ENCODE assay signal across 22 cellular contexts in genomic region chr1:235992868-235993267, GRCh38.
A peak's percentile ranks its signal among the peaks of the same experiment; 100 is the strongest.
DNase-seq lines count a peak whose midpoint lies in the region; ATAC-seq and TF ChIP-seq lines count a peak whose summit lies in the region.
"Had no signal": no experiment of that assay in that cellular context is flagged by ENCODE, and none has a peak within 500 bp of the region (broad histone marks: within the 10 kb centered on the region; RNA-seq: fewer than 3 reads in every experiment).

No MANE protein-coding gene starts in this region.

- H3K27me3 Mint-ChIP-seq in activated naive CD8-positive, alpha-beta T cell treated with anti-CD3 and anti-CD28 coated beads, Interleukin-2, amount 10 ng/mL, durations not matched to agents 7 days and 5 days = peaks cover 6% of the 10 kb centered on the region
- H3K27me3 Mint-ChIP-seq in activated naive CD8-positive, alpha-beta T cell treated with anti-CD3 and anti-CD28 coated beads, Interleukin-2, amount 50 U/mL, for 24 hours = no peaks in the 10 kb centered on the region
- H3K27me3 Mint-ChIP-seq in endothelial cell (ENCODE audit: unreplicated experiment) = peaks cover 11% of the 10 kb centered on the region
- peaks cover 4% of the 10 kb centered on the region for H3K27me3 Mint-ChIP-seq in neural progenitor cell (ENCODE audit: insufficient read depth, low read depth)
- H3K27me3 Mint-ChIP-seq: B cell had no signal

- peak overlapping the region; percentile 63 for H3K27ac Mint-ChIP-seq in activated naive CD8-positive, alpha-beta T cell treated with anti-CD3 and anti-CD28 coated beads, Interleukin-2, amount 10 ng/mL, durations not matched to agents 7 days and 5 days
- no peak overlapping the region for H3K27ac Mint-ChIP-seq in activated naive CD8-positive, alpha-beta T cell treated with anti-CD3 and anti-CD28 coated beads, Interleukin-2, amount 50 U/mL, for 24 hours
- H3K27ac Mint-ChIP-seq in endothelial cell (ENCODE audit: unreplicated experiment) = no peak overlapping the region
- peak overlapping the region; percentile 3 for H3K27ac Mint-ChIP-seq in neural progenitor cell
- H3K27ac Mint-ChIP-seq: B cell; CD4-positive, CD25-positive, alpha-beta regulatory T cell; CD8-positive, alpha-beta T cell had no signal

- H3K9ac ChIP-seq in adipocyte (ENCODE audit: low read length) = peak overlapping the region; percentile 14
- H3K9ac ChIP-seq in neural progenitor cell = no peak overlapping the region
- H3K9ac ChIP-seq: BLaER1, GM23248 had no signal

- peaks cover 18% of the 10 kb centered on the region for H3K9me3 Mint-ChIP-seq in activated naive CD8-positive, alpha-beta T cell treated with anti-CD3 and anti-CD28 coated beads, Interleukin-2, amount 10 ng/mL, durations not matched to agents 7 days and 5 days
- H3K9me3 Mint-ChIP-seq in activated naive CD8-positive, alpha-beta T cell treated with anti-CD3 and anti-CD28 coated beads, Interleukin-2, amount 50 U/mL, for 24 hours = peaks cover under 1% of the 10 kb centered on the region
- H3K9me3 Mint-ChIP-seq in endothelial cell (ENCODE audit: unreplicated experiment) (peaks cover 10% of the 10 kb centered on the region), neural progenitor cell (peaks cover 18% of the 10 kb centered on the region)

- no peak overlapping the region for H3K27ac ChIP-seq in neural progenitor cell
- H3K27ac ChIP-seq: 22Rv1, BLaER1, C4-2B, GM23248 had no signal

- H3F3A ChIP-seq in neural progenitor cell (ENCODE audit: low read depth) = peaks cover 4% of the 10 kb centered on the region

- no peaks in the 10 kb centered on the region for H3K27me3 ChIP-seq in adipocyte (replicated peaks; ENCODE audit: control insufficient read depth, insufficient read depth, low read length)
- H3K27me3 ChIP-seq in neural progenitor cell = no peaks in the 10 kb centered on the region
- H3K27me3 ChIP-seq: BLaER1 had no signal

- H3K9me3 ChIP-seq in adipocyte (ENCODE audit: control insufficient read depth, low read length) = peaks cover 3% of the 10 kb centered on the region
- no peaks in the 10 kb centered on the region for H3K9me3 ChIP-seq in neural progenitor cell (ENCODE audit: low read depth)
- H3K9me3 ChIP-seq: Caco-2 had no signal

- H3K4me3 Mint-ChIP-seq in activated naive CD8-positive, alpha-beta T cell treated with anti-CD3 and anti-CD28 coated beads, Interleukin-2, amount 10 ng/mL, durations not matched to agents 7 days and 5 days = no peak overlapping the region
- H3K4me3 Mint-ChIP-seq in activated naive CD8-positive, alpha-beta T cell treated with anti-CD3 and anti-CD28 coated beads, Interleukin-2, amount 50 U/mL, for 24 hours = no peak overlapping the region
- peak overlapping the region; percentile 52 for H3K4me3 Mint-ChIP-seq in endothelial cell (ENCODE audit: unreplicated experiment)
- H3K4me3 Mint-ChIP-seq in neural progenitor cell = no peak overlapping the region
- H3K4me3 Mint-ChIP-seq: B cell; CD4-positive, CD25-positive, alpha-beta regulatory T cell; CD8-positive, alpha-beta T cell; H9 had no signal

- H3K4me1 ChIP-seq in adipocyte (ENCODE audit: control insufficient read depth, insufficient read depth, low read length) (peaks cover 35% of the 10 kb centered on the region), neural progenitor cell (no peaks in the 10 kb centered on the region)
- H3K4me1 ChIP-seq: BLaER1 had no signal

- TF ChIP-seq CTCF in endothelial cell (IDR thresholded peaks at IDR 0.05; ENCODE audit: unreplicated experiment) (no peak), neural progenitor cell (IDR thresholded peaks at IDR 0.05) (no peak)

- POLR2A ChIA-PET in activated naive CD8-positive, alpha-beta T cell treated with anti-CD3 and anti-CD28 coated beads, Interleukin-2, amount 10 ng/mL, durations not matched to agents 7 days and 5 days (lab: Charles Lee) = no interaction called here

- ATAC-seq in activated naive CD8-positive, alpha-beta T cell treated with anti-CD3 and anti-CD28 coated beads, Interleukin-2, amount 10 ng/mL, durations not matched to agents 7 days and 5 days (ENCODE audit: low read depth) = no peak
- no peak for ATAC-seq in activated naive CD8-positive, alpha-beta T cell treated with anti-CD3 and anti-CD28 coated beads, Interleukin-2, amount 50 U/mL, for 24 hours
- ATAC-seq in GM19035 (IDR thresholded peaks at IDR 0.05; ENCODE audit: unreplicated experiment) (no peak), GM21528 (IDR thresholded peaks at IDR 0.05; ENCODE audit: low FRiP score, unreplicated experiment) (no peak)
- ATAC-seq: CD8-positive, alpha-beta T cell; HCT116 had no signal

- no peaks in the 10 kb centered on the region for H4K20me1 ChIP-seq in neural progenitor cell (ENCODE audit: low read depth)
- H4K20me1 ChIP-seq: BLaER1 had no signal

- H3K36me3 ChIP-seq in adipocyte (ENCODE audit: control insufficient read depth, insufficient read depth, low read length, severe bottlenecking) = peaks cover 73% of the 10 kb centered on the region
- no peaks in the 10 kb centered on the region for H3K36me3 ChIP-seq in neural progenitor cell
- H3K36me3 ChIP-seq: BLaER1 had no signal

- no peaks in the 10 kb centered on the region for H3K79me2 ChIP-seq in neural progenitor cell (ENCODE audit: low read depth)

- H3K36me3 Mint-ChIP-seq in activated naive CD8-positive, alpha-beta T cell treated with anti-CD3 and anti-CD28 coated beads, Interleukin-2, amount 10 ng/mL, durations not matched to agents 7 days and 5 days = peaks cover 17% of the 10 kb centered on the region
- H3K36me3 Mint-ChIP-seq in activated naive CD8-positive, alpha-beta T cell treated with anti-CD3 and anti-CD28 coated beads, Interleukin-2, amount 50 U/mL, for 24 hours (ENCODE audit: low read depth) = no peaks in the 10 kb centered on the region
- H3K36me3 Mint-ChIP-seq in endothelial cell (ENCODE audit: low read depth, unreplicated experiment) = peaks cover 52% of the 10 kb centered on the region
- H3K36me3 Mint-ChIP-seq in neural progenitor cell = peaks cover 22% of the 10 kb centered on the region
- H3K36me3 Mint-ChIP-seq: CD8-positive, alpha-beta T cell had no signal

- H3K4me3 ChIP-seq in adipocyte (ENCODE audit: low read length) (no peak overlapping the region), neural progenitor cell (no peak overlapping the region)
- H3K4me3 ChIP-seq: BLaER1, GM23248 had no signal

- H3K4me2 ChIP-seq in neural progenitor cell = no peak overlapping the region
- H3K4me2 ChIP-seq: BLaER1 had no signal

- DNase-seq in activated naive CD8-positive, alpha-beta T cell treated with anti-CD3 and anti-CD28 coated beads, Interleukin-2, amount 10 ng/mL, durations not matched to agents 7 days and 5 days = no peak
- DNase-seq in activated naive CD8-positive, alpha-beta T cell treated with anti-CD3 and anti-CD28 coated beads, Interleukin-2, amount 50 U/mL, for 24 hours = no peak
- DNase-seq in adipocyte (ENCODE audit: low read depth) = no peak
- DNase-seq in endothelial cell (ENCODE audit: low spot score) = no peak
- no peak for DNase-seq in neural progenitor cell (ENCODE audit: low spot score)
- no peak for DNase-seq in activated CD8-positive, alpha-beta memory T cell treated with anti-CD3 and anti-CD28 coated beads, Interleukin-2, amount 50 U/mL, for 4 hours
- DNase-seq: Caco-2; CD4-positive, CD25-positive, alpha-beta regulatory T cell; DMS 273 treated with DMSO at 0.1 percent for 48 hours; DMS53; DMS79 treated with DMSO at 0.1 percent for 48 hours; GF-D8; GM23248; H9 had no signal

- no peak overlapping the region for H2AFZ ChIP-seq in neural progenitor cell (replicated peaks)
- H2AFZ ChIP-seq: GM23248 had no signal

- H3K4me1 Mint-ChIP-seq in activated naive CD8-positive, alpha-beta T cell treated with anti-CD3 and anti-CD28 coated beads, Interleukin-2, amount 10 ng/mL, durations not matched to agents 7 days and 5 days = peaks cover 8% of the 10 kb centered on the region
- H3K4me1 Mint-ChIP-seq in activated naive CD8-positive, alpha-beta T cell treated with anti-CD3 and anti-CD28 coated beads, Interleukin-2, amount 50 U/mL, for 24 hours = peaks cover 10% of the 10 kb centered on the region
- H3K4me1 Mint-ChIP-seq in endothelial cell (ENCODE audit: unreplicated experiment) (no peaks in the 10 kb centered on the region), neural progenitor cell (no peaks in the 10 kb centered on the region)
- H3K4me1 Mint-ChIP-seq: B cell, H9 had no signal

Comparison
In these comparisons a context has a peak if more than half of its experiments do, and no peak if none do; other contexts are left out.
1. H3K27ac Mint-ChIP-seq: peak in activated naive CD8-positive, alpha-beta T cell treated with anti-CD3 and anti-CD28 coated beads, Interleukin-2, amount 10 ng/mL, durations not matched to agents 7 days and 5 days (single experiment) and neural progenitor cell (single experiment); none in activated naive CD8-positive, alpha-beta T cell treated with anti-CD3 and anti-CD28 coated beads, Interleukin-2, amount 50 U/mL, for 24 hours (single experiment) and endothelial cell (single experiment).